15 cellular contexts compared by ENCODE assay signal in the genomic region with DNA sequence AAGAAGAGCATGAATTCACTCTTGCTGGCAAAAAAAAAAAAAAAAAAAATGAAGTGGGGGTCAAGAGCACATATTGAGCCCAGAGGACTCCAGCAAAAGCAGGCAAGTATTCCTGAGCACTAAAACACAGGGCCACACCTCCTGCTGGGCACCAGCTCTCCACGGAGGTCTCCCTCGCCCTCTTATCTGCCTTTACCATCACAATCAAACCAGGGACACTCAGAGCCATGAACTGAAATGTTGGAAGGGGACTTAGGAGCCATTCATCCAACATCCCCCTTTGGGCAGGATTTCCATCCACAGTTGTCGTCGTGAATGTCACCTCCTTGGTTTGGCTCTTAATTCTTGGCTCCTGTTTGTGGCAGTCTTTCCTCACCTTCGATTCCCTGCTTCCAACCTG.
A peak's percentile ranks its signal among the peaks of the same experiment; 100 is the strongest.
DNase-seq lines count a peak whose midpoint lies in the region; FAIRE-seq and TF ChIP-seq lines count a peak whose summit lies in the region.
"Had no signal": no experiment of that assay in that cellular context is flagged by ENCODE, and none has a peak within 500 bp of the region (broad histone marks: within the 10 kb centered on the region; RNA-seq: fewer than 3 reads in every experiment).

No MANE protein-coding gene starts in this region.

- no peak overlapping the region for H4K91ac ChIP-seq in H1 (replicated peaks; ENCODE audit: insufficient read length, low read length)

- no peak overlapping the region for H3K23ac ChIP-seq in H1 (ENCODE audit: insufficient read length)

- TF ChIP-seq POLR2A in H1 (IDR thresholded peaks at IDR 0.05; ENCODE audit: control extremely low read depth in 1 of 2, low read depth in 2 of 2, low read length in 2 of 2) (no peak), transverse colon (IDR thresholded peaks at IDR 0.05) (no peak)

- peak overlapping the region in 1 of 3 experiments; percentile 36 for H3K4me3 Mint-ChIP-seq in nephron
- H3K4me3 Mint-ChIP-seq: B cell; CD4-positive, alpha-beta memory T cell had no signal

- H3K27ac ChIP-seq in left ventricle myocardium inferior (replicated peaks), result peak overlapping the region; percentile 87
- H3K27ac ChIP-seq in H1 (ENCODE audit: low read depth, low read length), result no peak overlapping the region
- peak overlapping the region; percentile 50 to 70 (median 60) for H3K27ac ChIP-seq in transverse colon

- H3K23me2 ChIP-seq in H1 (ENCODE audit: low read depth, low read length), result no peaks in the 10 kb centered on the region

- no peak overlapping the region for H2BK5ac ChIP-seq in H1 (ENCODE audit: low read depth, low read length)

- POLR2A ChIA-PET in H1 (lab: Charles Lee; ENCODE audit: partially characterized antibody), result no interaction called here

- H3K79me2 ChIP-seq in H1 (ENCODE audit: control insufficient read depth in 1 of 2, insufficient read depth in 2 of 2, low read length in 2 of 2), result no peaks in the 10 kb centered on the region

- H3K4me1 Mint-ChIP-seq in nephron, result peaks cover 33% of the 10 kb centered on the region
- H3K4me1 Mint-ChIP-seq: B cell; CD4-positive, alpha-beta memory T cell had no signal

- CTCF ChIA-PET in H1 (lab: Charles Lee; ENCODE audit: partially characterized antibody), result interaction anchor here (1.0 kb wide), 1 partner anchor 88 kb away, joined by 3 read pairs; no protein-coding TSS in a partner anchor

- no peaks in the 10 kb centered on the region for H4K20me1 ChIP-seq in H1 (replicated peaks in 1 of 2; ENCODE audit: control insufficient read depth in 1 of 2, insufficient read depth in 2 of 2, low read length in 2 of 2)

- H3K36me3 ChIP-seq in left ventricle myocardium inferior (no peaks in the 10 kb centered on the region), H1 (ENCODE audit: control insufficient read depth in 2 of 4, insufficient read depth in 4 of 4, low read length in 3 of 4) (no peaks in the 10 kb centered on the region), transverse colon (no peaks in the 10 kb centered on the region)
- H3K36me3 ChIP-seq: Peyer's patch had no signal

- H4K8ac ChIP-seq in H1 (ENCODE audit: extremely low read depth, insufficient read depth, low read length), result no peak overlapping the region

- no peaks in the 10 kb centered on the region for H3K27me3 ChIP-seq in left ventricle myocardium inferior (ENCODE audit: low read depth)
- H3K27me3 ChIP-seq in H1 (replicated peaks in 1 of 4; ENCODE audit: control insufficient read depth in 3 of 4, extremely low read depth in 1 of 4, insufficient read depth in 3 of 4, low read length in 3 of 4), result no peaks in the 10 kb centered on the region; a peak in 1 of 7 replicates
- no peaks in the 10 kb centered on the region for H3K27me3 ChIP-seq in transverse colon
- H3K27me3 ChIP-seq: Peyer's patch had no signal

- H4K5ac ChIP-seq in H1 (ENCODE audit: insufficient read length, low read depth, low read length), result no peak overlapping the region

- no peak overlapping the region for H2AK5ac ChIP-seq in H1 (ENCODE audit: low read depth, low read length)

- H2BK20ac ChIP-seq in H1 (ENCODE audit: low read length), result no peak overlapping the region

- no peaks in the 10 kb centered on the region for H3K9me3 Mint-ChIP-seq in nephron
- H3K9me3 Mint-ChIP-seq: CD4-positive, alpha-beta memory T cell had no signal

- TF ChIP-seq RAD21 in H1 (IDR thresholded peaks at IDR 0.05 in 1 of 2, conservative IDR thresholded peaks at IDR 0.05 in 1 of 2; ENCODE audit: low read depth in 2 of 2, low read length in 2 of 2), result no peak

- H3K36me3 Mint-ChIP-seq in nephron (ENCODE audit: low read depth), result no peaks in the 10 kb centered on the region
- H3K36me3 Mint-ChIP-seq: CD4-positive, alpha-beta memory T cell had no signal

- H2BK12ac ChIP-seq in H1 (ENCODE audit: low read depth, low read length), result no peak overlapping the region

- intact Hi-C loops in left ventricle myocardium inferior (cut with micrococcal nuclease) (no loop called here), cardiac septum (cut with DNase I) (loop anchor here (5.0 kb wide), 2 partner anchors 61 to 91 kb away; a partner anchor contains a TSS), transverse colon (cut with DNase I; ENCODE audit: low total_unique reads) (no loop called here), posterior cingulate gyrus (cut with DNase I) (loop anchor here (10.0 kb wide), 3 partner anchors 83 to 213 kb away; no protein-coding TSS in a partner anchor)

- no peak overlapping the region for H3K4me2 ChIP-seq in H1 (ENCODE audit: insufficient read depth in 1 of 2, low read depth in 2 of 2, low read length in 2 of 2)

- H3K9ac ChIP-seq in H1 (replicated peaks in 1 of 4; ENCODE audit: extremely low read depth in 1 of 4, low read depth in 3 of 4, low read length in 3 of 4), result no peak overlapping the region

- DNase-seq in left ventricle myocardium inferior (no peak), cardiac septum (ENCODE audit: low spot score) (no peak), H1 (ENCODE audit: low read depth in 1 of 2, low spot score in 2 of 2) (no peak), transverse colon (no peak), posterior cingulate gyrus (no peak), RKO (ENCODE audit: low spot score) (no peak), NCI-H128 (lab: John Stamatoyannopoulos, UW; ENCODE audit: unreplicated experiment) (no peak)
- DNase-seq: CD4-positive, alpha-beta memory T cell; MM.1S; NCI-H1417 treated with DMSO at 0.1 percent for 48 hours; NCI-H2029 treated with DMSO at 0.1 percent for 48 hours; Peyer's patch; SIG-M5 had no signal

- H3K56ac ChIP-seq in H1 (replicated peaks; ENCODE audit: insufficient read length, low read depth, low read length), result no peak overlapping the region

- H2AFZ ChIP-seq in H1 (ENCODE audit: low read length), result no peak overlapping the region

- TF ChIP-seq CTCF in left ventricle myocardium inferior (IDR thresholded peaks at IDR 0.05; ENCODE audit: borderline replicate concordance) (no peak), H1 (IDR thresholded peaks at IDR 0.05; ENCODE audit: control extremely low read depth in 1 of 3, insufficient read depth in 1 of 3, low read depth in 1 of 3, low read length in 3 of 3) (no peak), nephron (IDR thresholded peaks at IDR 0.05; ENCODE audit: unreplicated experiment in 3 of 3) (no peak), transverse colon (IDR thresholded peaks at IDR 0.05) (no peak)

- peak overlapping the region; percentile 89 to 95 (median 91) for H3K27ac Mint-ChIP-seq in nephron
- H3K27ac Mint-ChIP-seq: B cell; CD4-positive, alpha-beta memory T cell had no signal

- no peaks in the 10 kb centered on the region for H3K79me1 ChIP-seq in H1 (ENCODE audit: low read depth, low read length)

- H3K4me1 ChIP-seq in left ventricle myocardium inferior (peaks cover 21% of the 10 kb centered on the region), H1 (replicated peaks in 1 of 4; ENCODE audit: control insufficient read depth in 3 of 4, insufficient read depth in 4 of 4, low read length in 3 of 4) (peaks cover 0 to 5% (median 0%) of the 10 kb centered on the region in 4 experiments; a peak in 2 of 7 replicates), transverse colon (peaks cover 0 to 3% (median 0%) of the 10 kb centered on the region in 4 donors)
- H3K4me1 ChIP-seq: Peyer's patch had no signal

- no peak overlapping the region for H3K18ac ChIP-seq in H1 (ENCODE audit: extremely low read depth, low read length)

- no peak overlapping the region for H3K14ac ChIP-seq in H1 (ENCODE audit: insufficient read length)

- peaks cover 24% of the 10 kb centered on the region for H3K27me3 Mint-ChIP-seq in nephron (ENCODE audit: low read depth)

- H3K4me3 ChIP-seq in left ventricle myocardium inferior (peak overlapping the region; percentile 59), H1 (ENCODE audit: extremely low read depth in 1 of 4, insufficient read depth in 2 of 4, low read depth in 3 of 4, low read length in 4 of 4) (no peak overlapping the region), transverse colon (no peak overlapping the region)

- no peak overlapping the region for H2BK15ac ChIP-seq in H1 (ENCODE audit: low read length)

- no peak overlapping the region for H2BK120ac ChIP-seq in H1 (replicated peaks; ENCODE audit: low read depth, low read length)

- TF ChIP-seq EP300 in H1 (IDR thresholded peaks at IDR 0.05; ENCODE audit: borderline replicate concordance in 1 of 2, low read depth in 2 of 2, low read length in 2 of 2) (no peak), transverse colon (IDR thresholded peaks at IDR 0.05; ENCODE audit: low read depth) (no peak)

- WGBS in H1 (ENCODE audit: extremely low coverage in 1 of 2, insufficient coverage in 1 of 2, insufficient read length in 1 of 2, insufficient replicate concordance in 2 of 2, low coverage in 1 of 2, low lambda C conversion rate in 2 of 2, missing lambda C conversion rate in 1 of 2), 2 experiments, result 66% methylated on average over 5 of the region's 5 CpGs; no CpG with 5 or more reads in 1 of the 2 experiments
- 43 to 57% methylated on average over 2 to 5 of the region's 5 CpGs for WGBS in transverse colon (ENCODE audit: low coverage in 1 of 2), 2 donors

- H3K9me3 ChIP-seq in left ventricle myocardium inferior (replicated peaks), result no peaks in the 10 kb centered on the region
- H3K9me3 ChIP-seq in H1 (ENCODE audit: insufficient read depth in 2 of 2, low read depth in 1 of 2, low read length in 1 of 2), result no peaks in the 10 kb centered on the region
- no peaks in the 10 kb centered on the region for H3K9me3 ChIP-seq in transverse colon
- H3K9me3 ChIP-seq: Peyer's patch had no signal

- in situ Hi-C loops in transverse colon (cut with MboI; ENCODE audit: low pct_ligation_motif_present in 1 of 4, low pct_unique_long_range_greater_than_20kb in 1 of 4, low sequenced_read_pairs in 3 of 4), result no loop called here

- FAIRE-seq in H1 (lab: Jason Lieb, UNC), result no peak

- H3K4ac ChIP-seq in H1 (replicated peaks; ENCODE audit: insufficient read length, low read depth, low read length), result peak overlapping the region; percentile 35

TF ChIP-seq in H1, 55 proteins besides CTCF, POLR2A, EP300 and RAD21 (continues in another document):
- TF ChIP-seq JUND (IDR thresholded peaks at IDR 0.05; ENCODE audit: low read length), result no peak
- no peak for TF ChIP-seq FOSL1 (IDR thresholded peaks at IDR 0.05; ENCODE audit: insufficient read depth, low read depth, low read length)
- TF ChIP-seq CREB1 (IDR thresholded peaks at IDR 0.05), result no peak
- TF ChIP-seq NANOG (IDR thresholded peaks at IDR 0.05; ENCODE audit: insufficient read depth, low read depth, low read length, poor library complexity, severe bottlenecking), result no peak
- no peak for TF ChIP-seq YY1 (IDR thresholded peaks at IDR 0.05; ENCODE audit: low read depth, low read length)
- TF ChIP-seq TCF12 (IDR thresholded peaks at IDR 0.05; ENCODE audit: low read depth, low read length), result no peak
- TF ChIP-seq SUZ12 (IDR thresholded peaks at IDR 0.05; ENCODE audit: low read length), result no peak
- no peak for TF ChIP-seq CHD1 (IDR thresholded peaks at IDR 0.05; ENCODE audit: low read depth, low read length)

Comparison
In these comparisons a context has a peak if more than half of its experiments do, and no peak if none do; other contexts are left out.
1. intact Hi-C loops: an anchor here in cardiac septum (5.0 kb wide) and posterior cingulate gyrus (10.0 kb wide); none called in left ventricle myocardium inferior and transverse colon.